8 cellular contexts compared by ENCODE assay signal in genomic region chr10:78973901-78974408, GRCh38.
DNase-seq lines count a peak whose midpoint lies in the region; ATAC-seq and TF ChIP-seq lines count a peak whose summit lies in the region.

No MANE protein-coding gene starts in this region.

- peaks cover 64% of the 10 kb centered on the region for H3K4me1 Mint-ChIP-seq in Calu3 (ENCODE audit: low read depth, unreplicated experiment)

- WGBS in HUES64, result under 1% methylated on average over 40 of the region's 41 CpGs

- no peaks in the 10 kb centered on the region for H3K27me3 Mint-ChIP-seq in Calu3 (ENCODE audit: unreplicated experiment)

- no peaks in the 10 kb centered on the region for H3K79me2 ChIP-seq in OCI-LY3 (ENCODE audit: low read length)

- no peak for DNase-seq in Calu3
- no peak for DNase-seq in activated naive CD4-positive, alpha-beta T cell treated with anti-CD3 and anti-CD28 coated beads, Interleukin-2, amount 50 U/mL, for 72 hours (ENCODE audit: low spot score in 2 of 2)
- peak; percentile 61 for DNase-seq in glomerular visceral epithelial cell (ENCODE audit: extremely low spot score)
- peak; percentile 43 for DNase-seq in omental fat pad (ENCODE audit: low spot score)
- peak in 1 of 2 donors; percentile 84 for DNase-seq in uterus

- H3K4me2 ChIP-seq in OCI-LY3 (ENCODE audit: low read length), result peak overlapping the region; percentile 97

- H3K27ac ChIP-seq in HUES64 (ENCODE audit: low read depth, low read length), result peak overlapping the region; percentile 94
- no peak overlapping the region for H3K27ac ChIP-seq in OCI-LY3 (ENCODE audit: low read length)
- peak overlapping the region; percentile 95 to 97 for H3K27ac ChIP-seq in uterus

- intact Hi-C loops in Calu3 (cut with micrococcal nuclease; ENCODE audit: unreplicated experiment) (loop anchor here (2.0 to 10.0 kb wide), 4 partner anchors 98 to 223 kb away; no protein-coding TSS in a partner anchor), uterus (cut with DNase I; ENCODE audit: low total_unique reads) (loop anchor here (5.0 kb wide), 1 partner anchor 672 kb away; no protein-coding TSS in a partner anchor)

- H4K20me1 ChIP-seq in OCI-LY3 (ENCODE audit: insufficient read depth, low read length), result no peaks in the 10 kb centered on the region

- H3K27ac Mint-ChIP-seq in Calu3 (ENCODE audit: unreplicated experiment), result peak overlapping the region; percentile 93
- H3K27ac Mint-ChIP-seq in activated naive CD4-positive, alpha-beta T cell treated with anti-CD3 and anti-CD28 coated beads, Interleukin-2, amount 50 U/mL, for 72 hours, result peak overlapping the region; percentile 87 to 99

- H2AFZ ChIP-seq in OCI-LY3 (ENCODE audit: low read depth, low read length), result peak overlapping the region; percentile 87

- CTCF ChIA-PET in Calu3 (lab: Charles Lee), result interaction anchor here (0.6 to 2.5 kb wide), 13 partner anchors 9 to 1830 kb away, joined by 3 to 24 read pairs (median 4); no protein-coding TSS in a partner anchor

- ATAC-seq in GM21528 (IDR thresholded peaks at IDR 0.05; ENCODE audit: low FRiP score, unreplicated experiment) (peak; percentile 44), omental fat pad (ENCODE audit: low FRiP score) (peak; percentile 65)
- no peak for ATAC-seq in activated naive CD4-positive, alpha-beta T cell treated with anti-CD3 and anti-CD28 coated beads, Interleukin-2, amount 50 U/mL, for 72 hours

- no peak for TF ChIP-seq CTCF in Calu3 (IDR thresholded peaks at IDR 0.05; ENCODE audit: unreplicated experiment)
- TF ChIP-seq CTCF in OCI-LY3 (IDR thresholded peaks at IDR 0.05; ENCODE audit: low read depth, low read length), result no peak
- no peak for TF ChIP-seq CTCF in omental fat pad (IDR thresholded peaks at IDR 0.05)
- peak in 1 of 4 experiments; percentile 34 for TF ChIP-seq CTCF in uterus (IDR thresholded peaks at IDR 0.05)

- H3K9me3 Mint-ChIP-seq in Calu3 (ENCODE audit: low read depth, unreplicated experiment), result no peaks in the 10 kb centered on the region
- no peaks in the 10 kb centered on the region for H3K9me3 Mint-ChIP-seq in activated naive CD4-positive, alpha-beta T cell treated with anti-CD3 and anti-CD28 coated beads, Interleukin-2, amount 50 U/mL, for 72 hours

- H3K4me3 Mint-ChIP-seq in Calu3 (ENCODE audit: low read depth, unreplicated experiment), result peak overlapping the region; percentile 65

- no peaks in the 10 kb centered on the region for H3K27me3 ChIP-seq in HUES64 (ENCODE audit: insufficient read depth, low read length)
- H3K27me3 ChIP-seq in OCI-LY3 (ENCODE audit: low read depth, low read length), result no peaks in the 10 kb centered on the region
- H3K27me3 ChIP-seq in uterus, result no peaks in the 10 kb centered on the region

- H3K36me3 Mint-ChIP-seq in Calu3 (ENCODE audit: insufficient read depth, unreplicated experiment), result peaks cover 43% of the 10 kb centered on the region
- no peaks in the 10 kb centered on the region for H3K36me3 Mint-ChIP-seq in activated naive CD4-positive, alpha-beta T cell treated with anti-CD3 and anti-CD28 coated beads, Interleukin-2, amount 50 U/mL, for 72 hours

- peak overlapping the region; percentile 50 for H3K4me3 ChIP-seq in HUES64 (ENCODE audit: low read length)
- peak overlapping the region; percentile 80 for H3K4me3 ChIP-seq in OCI-LY3 (ENCODE audit: low read length)
- H3K4me3 ChIP-seq in uterus, result peak overlapping the region; percentile 39 to 42

- H3K9me3 ChIP-seq in HUES64 (ENCODE audit: insufficient read depth, low read depth, low read length) (no peaks in the 10 kb centered on the region), OCI-LY3 (ENCODE audit: insufficient read depth, low read length) (no peaks in the 10 kb centered on the region), uterus (no peaks in the 10 kb centered on the region)

- H3K9ac ChIP-seq in HUES64 (ENCODE audit: low read depth, low read length) (peak overlapping the region; percentile 80), OCI-LY3 (ENCODE audit: low read length) (peak overlapping the region; percentile 64)

- H3K36me3 ChIP-seq in HUES64 (ENCODE audit: insufficient read depth, low read length) (no peaks in the 10 kb centered on the region), OCI-LY3 (replicated peaks; ENCODE audit: low read depth, low read length) (no peaks in the 10 kb centered on the region), uterus (no peaks in the 10 kb centered on the region)

- no TSS peak for BruUV-seq in Calu3 (replicated peaks; lab: Mats Ljungman, UMichigan)

- no peak for TF ChIP-seq POLR2A in uterus (IDR thresholded peaks at IDR 0.05)

- peaks cover 30% of the 10 kb centered on the region for H3K4me1 ChIP-seq in HUES64 (ENCODE audit: insufficient read depth, low read length)
- peaks cover 6% of the 10 kb centered on the region for H3K4me1 ChIP-seq in OCI-LY3 (ENCODE audit: low read length)
- peaks cover 14 to 18% of the 10 kb centered on the region in 2 donors for H3K4me1 ChIP-seq in uterus

Comparison
In these comparisons a context has a peak if more than half of its experiments do, and no peak if none do; other contexts are left out.
1. DNase-seq: peak in glomerular visceral epithelial cell (single experiment) and omental fat pad (single experiment); none in Calu3 (single experiment) and activated naive CD4-positive, alpha-beta T cell treated with anti-CD3 and anti-CD28 coated beads, Interleukin-2, amount 50 U/mL, for 72 hours (0 of 2).
2. ATAC-seq: peak in GM21528 (single experiment) and omental fat pad (single experiment); none in activated naive CD4-positive, alpha-beta T cell treated with anti-CD3 and anti-CD28 coated beads, Interleukin-2, amount 50 U/mL, for 72 hours (0 of 2).
3. Peak in every context shown above with its lines, with median percentiles within 50 percentile points of each other: H3K4me3 ChIP-seq.